Comparison of ENCODE assay signal across 20 cellular contexts in the genomic region with DNA sequence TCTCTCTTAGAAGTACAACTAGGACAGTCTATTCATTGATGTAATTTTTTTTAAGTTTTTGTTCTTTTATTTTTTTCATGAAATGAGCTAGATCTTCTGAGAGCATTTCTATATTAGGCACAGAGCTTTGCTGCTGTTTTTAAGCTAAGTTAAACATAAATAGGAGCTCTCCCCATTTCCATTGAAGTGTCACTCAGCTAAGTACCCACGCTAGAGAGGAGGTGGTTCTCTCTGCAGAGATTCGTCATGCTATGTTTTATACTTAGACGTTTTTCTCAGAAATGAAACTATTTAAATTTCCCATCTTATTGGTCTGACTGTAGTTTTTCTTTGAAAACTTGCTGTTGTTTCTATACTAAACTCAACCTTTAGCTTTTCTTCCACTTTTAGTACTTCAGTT.
DNase-seq lines count a peak whose midpoint lies in the region; ATAC-seq and TF ChIP-seq lines count a peak whose summit lies in the region.
"Had no signal": no experiment of that assay in that cellular context is flagged by ENCODE, and none has a peak within 500 bp of the region (broad histone marks: within the 10 kb centered on the region; RNA-seq: fewer than 3 reads in every experiment).

No MANE protein-coding gene starts in this region.

- ATAC-seq in GM18907 (IDR thresholded peaks at IDR 0.05; ENCODE audit: unreplicated experiment) = peak; percentile 78
- peak; percentile 61 for ATAC-seq in GM21528 (IDR thresholded peaks at IDR 0.05; ENCODE audit: low FRiP score, unreplicated experiment)
- ATAC-seq in HG03159 (IDR thresholded peaks at IDR 0.05; ENCODE audit: unreplicated experiment) = peak; percentile 56
- no peak for ATAC-seq in naive thymus-derived CD4-positive, alpha-beta T cell
- no peak for ATAC-seq in GM18505 (IDR thresholded peaks at IDR 0.05; ENCODE audit: unreplicated experiment)
- ATAC-seq in activated T-cell treated with anti-CD3 and anti-CD28 coated beads, Interleukin-2, amount 50 U/mL, for 4 hours = no peak
- ATAC-seq: activated CD8-positive, alpha-beta memory T cell treated with anti-CD3 and anti-CD28 coated beads, Interleukin-2, amount 10 ng/mL, durations not matched to agents 7 days and 5 days; HCT116; lower lobe of right lung had no signal

- no peak overlapping the region for H3K27ac ChIP-seq in naive thymus-derived CD4-positive, alpha-beta T cell (ENCODE audit: low read depth, low read length)
- H3K27ac ChIP-seq: cardiac muscle cell, KMS-11, lower lobe of right lung, PC-9, thoracic aorta had no signal

- CTCF ChIA-PET in naive thymus-derived CD4-positive, alpha-beta T cell (lab: Charles Lee) = no interaction called here

- no peaks in the 10 kb centered on the region for H3K36me3 Mint-ChIP-seq in naive thymus-derived CD4-positive, alpha-beta T cell
- no peaks in the 10 kb centered on the region for H3K36me3 Mint-ChIP-seq in activated T-cell treated with anti-CD3 and anti-CD28 coated beads, Interleukin-2, amount 50 U/mL, for 4 hours (ENCODE audit: insufficient read depth)
- H3K36me3 Mint-ChIP-seq: activated CD8-positive, alpha-beta memory T cell treated with anti-CD3 and anti-CD28 coated beads, Interleukin-2, amount 10 ng/mL, durations not matched to agents 7 days and 5 days; activated naive CD4-positive, alpha-beta T cell treated with anti-CD3 and anti-CD28 coated beads, Interleukin-2, amount 50 U/mL, for 24 hours; CD4-positive, alpha-beta memory T cell had no signal

- peaks cover 0 to 3% (median 0%) of the 10 kb centered on the region in 11 donors for H3K9me3 Mint-ChIP-seq in naive thymus-derived CD4-positive, alpha-beta T cell
- peaks cover 8% of the 10 kb centered on the region for H3K9me3 Mint-ChIP-seq in activated T-cell treated with anti-CD3 and anti-CD28 coated beads, Interleukin-2, amount 50 U/mL, for 4 hours

- POLR2A ChIA-PET in naive thymus-derived CD4-positive, alpha-beta T cell (lab: Charles Lee) = no interaction called here

- no peak overlapping the region for H3K27ac Mint-ChIP-seq in naive thymus-derived CD4-positive, alpha-beta T cell
- H3K27ac Mint-ChIP-seq: activated CD8-positive, alpha-beta memory T cell treated with anti-CD3 and anti-CD28 coated beads, Interleukin-2, amount 10 ng/mL, durations not matched to agents 7 days and 5 days; activated naive CD4-positive, alpha-beta T cell treated with anti-CD3 and anti-CD28 coated beads, Interleukin-2, amount 50 U/mL, for 24 hours; CD4-positive, alpha-beta memory T cell had no signal

- peak; percentile 46 for DNase-seq in middle frontal gyrus (ENCODE audit: extremely low spot score, low spot score)
- no peak for DNase-seq in naive thymus-derived CD4-positive, alpha-beta T cell
- no peak for DNase-seq in activated T-cell treated with anti-CD3 and anti-CD28 coated beads, Interleukin-2, amount 50 U/mL, for 4 hours
- DNase-seq: activated CD4-positive, alpha-beta T cell treated with anti-CD3 and anti-CD28 coated beads for 4 hours; activated CD8-positive, alpha-beta memory T cell treated with anti-CD3 and anti-CD28 coated beads, Interleukin-2, amount 10 ng/mL, durations not matched to agents 7 days and 5 days; CD4-positive, alpha-beta memory T cell; lower lobe of right lung; NCI-H1694 treated with DMSO at 0.1 percent for 48 hours; NCI-H82; PC-9; SHP77 had no signal

- H3K4me3 Mint-ChIP-seq in naive thymus-derived CD4-positive, alpha-beta T cell = no peak overlapping the region
- no peak overlapping the region for H3K4me3 Mint-ChIP-seq in activated T-cell treated with anti-CD3 and anti-CD28 coated beads, Interleukin-2, amount 50 U/mL, for 4 hours
- H3K4me3 Mint-ChIP-seq: activated CD8-positive, alpha-beta memory T cell treated with anti-CD3 and anti-CD28 coated beads, Interleukin-2, amount 10 ng/mL, durations not matched to agents 7 days and 5 days; activated naive CD4-positive, alpha-beta T cell treated with anti-CD3 and anti-CD28 coated beads, Interleukin-2, amount 50 U/mL, for 24 hours; CD4-positive, alpha-beta memory T cell had no signal

- no peaks in the 10 kb centered on the region for H3K4me1 Mint-ChIP-seq in naive thymus-derived CD4-positive, alpha-beta T cell
- no peaks in the 10 kb centered on the region for H3K4me1 Mint-ChIP-seq in activated T-cell treated with anti-CD3 and anti-CD28 coated beads, Interleukin-2, amount 50 U/mL, for 4 hours (ENCODE audit: low read depth)
- H3K4me1 Mint-ChIP-seq: activated CD8-positive, alpha-beta memory T cell treated with anti-CD3 and anti-CD28 coated beads, Interleukin-2, amount 10 ng/mL, durations not matched to agents 7 days and 5 days; activated naive CD4-positive, alpha-beta T cell treated with anti-CD3 and anti-CD28 coated beads, Interleukin-2, amount 50 U/mL, for 24 hours; CD4-positive, alpha-beta memory T cell had no signal

- no peaks in the 10 kb centered on the region for H3K4me1 ChIP-seq in naive thymus-derived CD4-positive, alpha-beta T cell (ENCODE audit: control insufficient read depth in 2 of 2, insufficient read depth in 2 of 2, low read length in 2 of 2)
- H3K4me1 ChIP-seq: lower lobe of right lung had no signal

- H3K36me3 ChIP-seq in naive thymus-derived CD4-positive, alpha-beta T cell (ENCODE audit: control insufficient read depth in 2 of 3, insufficient read depth in 3 of 3, low read length in 3 of 3) = no peaks in the 10 kb centered on the region
- H3K36me3 ChIP-seq: cardiac muscle cell, lower lobe of right lung, thoracic aorta had no signal

- no peaks in the 10 kb centered on the region for H3K9me3 ChIP-seq in naive thymus-derived CD4-positive, alpha-beta T cell (ENCODE audit: control insufficient read depth in 2 of 3, low read length in 3 of 3)
- H3K9me3 ChIP-seq: lower lobe of right lung, thoracic aorta had no signal

- no peaks in the 10 kb centered on the region for H3K27me3 Mint-ChIP-seq in naive thymus-derived CD4-positive, alpha-beta T cell
- no peaks in the 10 kb centered on the region for H3K27me3 Mint-ChIP-seq in activated T-cell treated with anti-CD3 and anti-CD28 coated beads, Interleukin-2, amount 50 U/mL, for 4 hours (ENCODE audit: low read depth)
- H3K27me3 Mint-ChIP-seq: activated CD8-positive, alpha-beta memory T cell treated with anti-CD3 and anti-CD28 coated beads, Interleukin-2, amount 10 ng/mL, durations not matched to agents 7 days and 5 days; activated naive CD4-positive, alpha-beta T cell treated with anti-CD3 and anti-CD28 coated beads, Interleukin-2, amount 50 U/mL, for 24 hours; CD4-positive, alpha-beta memory T cell had no signal

- no peak overlapping the region for H3K4me3 ChIP-seq in naive thymus-derived CD4-positive, alpha-beta T cell (ENCODE audit: low read length)
- H3K4me3 ChIP-seq: cardiac muscle cell, lower lobe of right lung, PC-9, thoracic aorta had no signal

- intact Hi-C loops in naive thymus-derived CD4-positive, alpha-beta T cell (cut with micrococcal nuclease) = no loop called here

- TF ChIP-seq POLR2A in GM18505 (IDR thresholded peaks at IDR 0.05; ENCODE audit: borderline replicate concordance, extremely low read depth, insufficient read depth, insufficient read length) = no peak

- no peaks in the 10 kb centered on the region for H3K27me3 ChIP-seq in naive thymus-derived CD4-positive, alpha-beta T cell (ENCODE audit: control insufficient read depth in 2 of 2, insufficient read depth in 2 of 2, low read length in 2 of 2)
- H3K27me3 ChIP-seq: cardiac muscle cell had no signal

Comparison
In these comparisons a context has a peak if more than half of its experiments do, and no peak if none do; other contexts are left out.
1. ATAC-seq: peak in GM18907 (single experiment), GM21528 (single experiment) and HG03159 (single experiment); none in naive thymus-derived CD4-positive, alpha-beta T cell (single experiment), GM18505 (single experiment) and activated T-cell treated with anti-CD3 and anti-CD28 coated beads, Interleukin-2, amount 50 U/mL, for 4 hours (0 of 2).